ENCODE assay signal across 1 cellular context in genomic region chr16:57808589-57808988, GRCh38.
TF ChIP-seq lines count a peak whose summit lies in the region.

No MANE protein-coding gene starts in this region.

TF ChIP-seq in GM12878, 131 proteins besides CTCF, POLR2A, EP300 and RAD21 (continued from another document):
- TF ChIP-seq, protein P1, sequence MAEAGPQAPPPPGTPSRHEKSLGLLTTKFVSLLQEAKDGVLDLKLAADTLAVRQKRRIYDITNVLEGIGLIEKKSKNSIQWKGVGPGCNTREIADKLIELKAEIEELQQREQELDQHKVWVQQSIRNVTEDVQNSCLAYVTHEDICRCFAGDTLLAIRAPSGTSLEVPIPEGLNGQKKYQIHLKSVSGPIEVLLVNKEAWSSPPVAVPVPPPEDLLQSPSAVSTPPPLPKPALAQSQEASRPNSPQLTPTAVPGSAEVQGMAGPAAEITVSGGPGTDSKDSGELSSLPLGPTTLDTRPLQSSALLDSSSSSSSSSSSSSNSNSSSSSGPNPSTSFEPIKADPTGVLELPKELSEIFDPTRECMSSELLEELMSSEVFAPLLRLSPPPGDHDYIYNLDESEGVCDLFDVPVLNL (IDR thresholded peaks at IDR 0.05; ENCODE audit: low read depth, low read length), result no peak
- TF ChIP-seq CBFB (IDR thresholded peaks at IDR 0.05; ENCODE audit: low read depth) (no peak), ZSCAN29 (IDR thresholded peaks at IDR 0.05) (no peak), ZZZ3 (IDR thresholded peaks at IDR 0.05; ENCODE audit: control insufficient read depth, insufficient read length, low read depth) (no peak), GATAD2B (conservative IDR thresholded peaks at IDR 0.05; ENCODE audit: low read depth) (no peak), SPI1 (IDR thresholded peaks at IDR 0.05; ENCODE audit: borderline replicate concordance, insufficient read depth, low read depth, low read length) (no peak)
